ENCODE assay signal across 8 cellular contexts in genomic region chr15:90095521-90095959, GRCh38. TPM values are rescaled to one million over a fixed set of nuclear protein-coding genes. Genes with fewer than 3 reads are reported as not detected.
DNase-seq lines count a peak whose midpoint lies in the region; ATAC-seq and TF ChIP-seq lines count a peak whose summit lies in the region.

No MANE protein-coding gene starts in this region.

- H3K4ac ChIP-seq in IMR-90 (ENCODE audit: low read depth, low read length) = 0 out of 2 replicates have a peak overlapping the region, but pooled peaks have one; percentile 19
- no peak overlapping the region for H3K4ac ChIP-seq in mesenchymal stem cell (ENCODE audit: low read depth in 1 of 2, low read length in 2 of 2)

- H3K36me3 ChIP-seq in IMR-90 (ENCODE audit: control insufficient read depth, insufficient read depth, low read length) = peaks cover 7% of the 10 kb centered on the region; the same call in 1 of the 2 replicates
- H3K36me3 ChIP-seq in lower lobe of right lung = peaks cover 11% of the 10 kb centered on the region
- peaks cover 0 to 13% of the 10 kb centered on the region in 2 experiments for H3K36me3 ChIP-seq in mesenchymal stem cell (ENCODE audit: control insufficient read depth in 1 of 2, insufficient read depth in 2 of 2, low read depth in 1 of 2, low read length in 2 of 2)

- in situ Hi-C loops in IMR-90 (cut with MboI; ENCODE audit: low sequenced_read_pairs) = no loop called here

- H3K27me3 Mint-ChIP-seq in CD4-positive, alpha-beta T cell = no peaks in the 10 kb centered on the region
- H3K27me3 Mint-ChIP-seq in activated T-cell treated with anti-CD3 and anti-CD28 coated beads, Interleukin-2, amount 50 U/mL, for 72 hours (ENCODE audit: low read depth) = no peaks in the 10 kb centered on the region

- no peak overlapping the region for H2AK5ac ChIP-seq in IMR-90 (ENCODE audit: low read depth, low read length)
- H2AK5ac ChIP-seq in mesenchymal stem cell (ENCODE audit: low read length, severe bottlenecking) = no peak overlapping the region

- peak overlapping the region; percentile 68 for H3K4me3 Mint-ChIP-seq in CD4-positive, alpha-beta T cell
- peak overlapping the region; percentile 67 to 79 for H3K4me3 Mint-ChIP-seq in activated T-cell treated with anti-CD3 and anti-CD28 coated beads, Interleukin-2, amount 50 U/mL, for 72 hours

- H2BK12ac ChIP-seq in mesenchymal stem cell (ENCODE audit: low read length in 2 of 2) = no peak overlapping the region

- H3K14ac ChIP-seq in IMR-90 (replicated peaks; ENCODE audit: low read depth, low read length) = no peak overlapping the region
- H3K14ac ChIP-seq in mesenchymal stem cell (ENCODE audit: low read length in 2 of 2) = no peak overlapping the region

- no peaks in the 10 kb centered on the region for H3K9me3 ChIP-seq in CD4-positive, alpha-beta T cell (ENCODE audit: control insufficient read depth, low read length)
- H3K9me3 ChIP-seq in IMR-90 (ENCODE audit: control insufficient read depth, insufficient read depth, low read length) (no peaks in the 10 kb centered on the region), lower lobe of right lung (no peaks in the 10 kb centered on the region), mesenchymal stem cell (ENCODE audit: control insufficient read depth, low read length) (no peaks in the 10 kb centered on the region)

- no peak for DNase-seq in CD4-positive, alpha-beta T cell
- DNase-seq in IMR-90 (no peak), lower lobe of right lung (no peak), mesenchymal stem cell (no peak)
- peak; percentile 43 to 47 for DNase-seq in activated T-cell treated with anti-CD3 and anti-CD28 coated beads, Interleukin-2, amount 50 U/mL, for 72 hours
- no peak for DNase-seq in activated CD4-positive, CD25-positive, alpha-beta regulatory T cell (lab: John Stamatoyannopoulos, UW)

- H3K27ac Mint-ChIP-seq in CD4-positive, alpha-beta T cell = peak overlapping the region; percentile 87
- H3K27ac Mint-ChIP-seq in activated T-cell treated with anti-CD3 and anti-CD28 coated beads, Interleukin-2, amount 50 U/mL, for 72 hours = peak overlapping the region; percentile 88

- H3K4me3 ChIP-seq in IMR-90 (ENCODE audit: insufficient read depth, low read depth, low read length) (no peak overlapping the region), lower lobe of right lung (no peak overlapping the region), mesenchymal stem cell (ENCODE audit: insufficient read depth in 1 of 2, low read depth in 1 of 2, low read length in 2 of 2) (no peak overlapping the region)

- WGBS in IMR-90 (ENCODE audit: extremely low coverage in 2 of 2, insufficient read length in 1 of 2), 2 experiments = 29% methylated on average over 1 of the region's 3 CpGs; no CpG with 5 or more reads in 1 of the 2 experiments
- 43% methylated on average over 2 of the region's 3 CpGs for WGBS in mesenchymal stem cell

- no TSS peak for BruUV-seq in IMR-90 (replicated peaks; lab: Mats Ljungman, UMichigan)

- no peak overlapping the region for H2BK20ac ChIP-seq in IMR-90 (ENCODE audit: low read depth, low read length)

- H3K9me1 ChIP-seq in IMR-90 (ENCODE audit: insufficient read depth, low read length) = peaks cover 15% of the 10 kb centered on the region

- no peaks in the 10 kb centered on the region for H3K27me3 ChIP-seq in CD4-positive, alpha-beta T cell (ENCODE audit: control insufficient read depth, insufficient read depth, low read length)
- no peaks in the 10 kb centered on the region for H3K27me3 ChIP-seq in IMR-90 (ENCODE audit: control insufficient read depth, insufficient read depth, low read length)
- no peaks in the 10 kb centered on the region for H3K27me3 ChIP-seq in lower lobe of right lung (ENCODE audit: low read depth)
- no peaks in the 10 kb centered on the region for H3K27me3 ChIP-seq in mesenchymal stem cell (ENCODE audit: control insufficient read depth in 1 of 2, insufficient read depth in 1 of 2, low read length in 2 of 2)

- H3K36me3 Mint-ChIP-seq in CD4-positive, alpha-beta T cell (ENCODE audit: low read depth) = peaks cover 12% of the 10 kb centered on the region
- H3K36me3 Mint-ChIP-seq in activated T-cell treated with anti-CD3 and anti-CD28 coated beads, Interleukin-2, amount 50 U/mL, for 72 hours (ENCODE audit: insufficient read depth in 2 of 2) = peaks cover 4 to 8% of the 10 kb centered on the region in 2 donors

- CTCF ChIA-PET in CD4-positive, alpha-beta T cell (lab: Charles Lee) = no interaction called here
- CTCF ChIA-PET in IMR-90 (lab: Yijun Ruan, JAX) = no interaction called here

- H2AFZ ChIP-seq in IMR-90 (replicated peaks; ENCODE audit: low read length, poor library complexity) (no peak overlapping the region), mesenchymal stem cell (ENCODE audit: low read depth, low read length) (no peak overlapping the region)

- H3K9ac ChIP-seq in IMR-90 (ENCODE audit: low read depth, low read length) (no peak overlapping the region), mesenchymal stem cell (ENCODE audit: low read length) (no peak overlapping the region)

- H2BK120ac ChIP-seq in IMR-90 (ENCODE audit: low read depth, low read length) (no peak overlapping the region), mesenchymal stem cell (ENCODE audit: low read depth, low read length) (no peak overlapping the region)

- intact Hi-C loops in CD4-positive, alpha-beta T cell (cut with DNase I, micrococcal nuclease) = no loop called here
- intact Hi-C loops in IMR-90 (cut with micrococcal nuclease) = no loop called here
- intact Hi-C loops in lower lobe of right lung (cut with DNase I) = no loop called here

- no peak for TF ChIP-seq RAD21 in IMR-90 (IDR thresholded peaks at IDR 0.05; ENCODE audit: low read length)

- H3K4me2 ChIP-seq in IMR-90 (ENCODE audit: low read depth, low read length) = no peak overlapping the region
- no peak overlapping the region for H3K4me2 ChIP-seq in mesenchymal stem cell (ENCODE audit: low read length, poor library complexity, severe bottlenecking)

- H2BK5ac ChIP-seq in IMR-90 (ENCODE audit: low read depth, low read length, poor library complexity, severe bottlenecking) = no peak overlapping the region
- no peak overlapping the region for H2BK5ac ChIP-seq in mesenchymal stem cell (ENCODE audit: low read depth, low read length, poor library complexity, severe bottlenecking)

- no peak overlapping the region for H3K18ac ChIP-seq in IMR-90 (ENCODE audit: low read depth, low read length)
- no peak overlapping the region for H3K18ac ChIP-seq in mesenchymal stem cell (ENCODE audit: low read depth in 1 of 2, low read length in 2 of 2)

- H4K20me1 ChIP-seq in IMR-90 (ENCODE audit: insufficient read depth, low read length) = peaks cover 23% of the 10 kb centered on the region

- H3K9me3 Mint-ChIP-seq in CD4-positive, alpha-beta T cell = no peaks in the 10 kb centered on the region
- no peaks in the 10 kb centered on the region for H3K9me3 Mint-ChIP-seq in activated T-cell treated with anti-CD3 and anti-CD28 coated beads, Interleukin-2, amount 50 U/mL, for 72 hours

- POLR2A ChIA-PET in CD4-positive, alpha-beta T cell (lab: Charles Lee) = interaction anchor here (1.5 kb wide), 1 partner anchor 9 kb away, joined by 3 read pairs; no protein-coding TSS in a partner anchor
- POLR2A ChIA-PET in IMR-90 (lab: Charles Lee; ENCODE audit: unreplicated experiment) = no interaction called here

- no peak for TF ChIP-seq POLR2A in IMR-90 (IDR thresholded peaks at IDR 0.05; ENCODE audit: low read depth, low read length)

- no peak overlapping the region for H3K56ac ChIP-seq in IMR-90 (ENCODE audit: extremely low read depth, insufficient read depth, low read length)

- H4K8ac ChIP-seq in IMR-90 (ENCODE audit: low read depth in 2 of 2, low read length in 2 of 2) (no peak overlapping the region), mesenchymal stem cell (ENCODE audit: low read length) (no peak overlapping the region)

- H4K91ac ChIP-seq in IMR-90 (ENCODE audit: insufficient read depth, low read depth, low read length) = no peak overlapping the region
- no peak overlapping the region for H4K91ac ChIP-seq in mesenchymal stem cell (ENCODE audit: low read length)

- peaks cover 67% of the 10 kb centered on the region for H3K4me1 Mint-ChIP-seq in CD4-positive, alpha-beta T cell (ENCODE audit: low read depth)
- peaks cover 69% of the 10 kb centered on the region for H3K4me1 Mint-ChIP-seq in activated T-cell treated with anti-CD3 and anti-CD28 coated beads, Interleukin-2, amount 50 U/mL, for 72 hours (ENCODE audit: low read depth)

- dilution Hi-C loops in IMR-90 (cut with HindIII; ENCODE audit: low sequenced_read_pairs, unreplicated experiment) = no loop called here

- no peak overlapping the region for H2AK9ac ChIP-seq in IMR-90 (replicated peaks; ENCODE audit: low read depth, low read length, poor library complexity)

- H3K23ac ChIP-seq in IMR-90 (ENCODE audit: low read depth, low read length) (no peak overlapping the region), mesenchymal stem cell (ENCODE audit: low read length in 2 of 2) (no peak overlapping the region)

- H3K79me1 ChIP-seq in IMR-90 (ENCODE audit: low read depth in 1 of 2, low read length in 2 of 2) (peaks cover 40 to 77% of the 10 kb centered on the region in 2 experiments), mesenchymal stem cell (replicated peaks; ENCODE audit: low read length, poor library complexity, severe bottlenecking) (peaks cover 30% of the 10 kb centered on the region)

- no peak overlapping the region for H4K5ac ChIP-seq in IMR-90 (ENCODE audit: low read depth, low read length)

- no peak for TF ChIP-seq CTCF in CD4-positive, alpha-beta T cell (IDR thresholded peaks at IDR 0.05)
- no peak for TF ChIP-seq CTCF in IMR-90 (conservative IDR thresholded peaks at IDR 0.05; ENCODE audit: low read depth, low read length)
- TF ChIP-seq CTCF in lower lobe of right lung (IDR thresholded peaks at IDR 0.05) = no peak

- H2BK15ac ChIP-seq in IMR-90 (ENCODE audit: low read depth, low read length) = no peak overlapping the region
- H2BK15ac ChIP-seq in mesenchymal stem cell (ENCODE audit: low read depth, poor library complexity, severe bottlenecking) = no peak overlapping the region

- H3K4me1 ChIP-seq in IMR-90 (ENCODE audit: control insufficient read depth, insufficient read depth, low read length) = peaks cover 19% of the 10 kb centered on the region
- H3K4me1 ChIP-seq in lower lobe of right lung = peaks cover 50% of the 10 kb centered on the region
- H3K4me1 ChIP-seq in mesenchymal stem cell (ENCODE audit: control insufficient read depth, insufficient read depth, low read depth, low read length) = peaks cover 38% of the 10 kb centered on the region

- ATAC-seq in CD4-positive, alpha-beta T cell (ENCODE audit: poor library complexity) = no peak
- ATAC-seq in IMR-90 (ENCODE audit: low read depth) = no peak
- ATAC-seq in activated T-cell treated with anti-CD3 and anti-CD28 coated beads, Interleukin-2, amount 50 U/mL, for 72 hours (replicated peaks in 1 of 2) = peak; percentile 29 to 49
- ATAC-seq in lower lobe of right lung = peak; percentile 39 to 55
- no peak for ATAC-seq in GM19467 (IDR thresholded peaks at IDR 0.05; ENCODE audit: unreplicated experiment)
- ATAC-seq in HG03108 (IDR thresholded peaks at IDR 0.05; ENCODE audit: unreplicated experiment) = no peak

- peak overlapping the region; percentile 86 for H3K27ac ChIP-seq in CD4-positive, alpha-beta T cell (ENCODE audit: low read depth, low read length)
- H3K27ac ChIP-seq in IMR-90 (ENCODE audit: insufficient read depth, low read length) = no peak overlapping the region
- peak overlapping the region; percentile 43 for H3K27ac ChIP-seq in lower lobe of right lung
- H3K27ac ChIP-seq in mesenchymal stem cell (ENCODE audit: low read length, poor library complexity, severe bottlenecking) = no peak overlapping the region

RNA-seq across cellular contexts. Expression of gene IDH2, which starts 6.7 kb away (rescaled TPM):
- total RNA-seq in CD4-positive, alpha-beta T cell = 10 to 100 TPM; 38.0 to 38.2 TPM
- 87.2 and 118 TPM in 2 replicates for total RNA-seq in IMR-90 (2012; rRNA removed)
- polyA plus RNA-seq in IMR-90 (2012; rRNA removed) = 84.2 and 84.9 TPM in 2 replicates
- 49.5 and 94.7 TPM in 2 replicates for polyA plus RNA-seq in IMR-90 (2012; cell fraction: cytosol; rRNA removed)
- 37.6 and 62.1 TPM in 2 replicates for polyA plus RNA-seq in IMR-90 (2012; cell fraction: nucleus; rRNA removed; ENCODE audit: low replicate concordance)
- total RNA-seq in activated T-cell treated with anti-CD3 and anti-CD28 coated beads, Interleukin-2, amount 50 U/mL, for 72 hours = 100 to 1,000 TPM; 123 to 170 TPM
- total RNA-seq in lower lobe of right lung = 46.7 TPM
- 33.5 TPM for polyA plus RNA-seq in mesenchymal stem cell (2013, experiment 1 of 2)
- polyA plus RNA-seq in mesenchymal stem cell (2013, experiment 2 of 2) = 33.2 TPM

Comparison
In these comparisons a context has a peak if more than half of its experiments do, and no peak if none do; other contexts are left out.
1. ATAC-seq: peak in activated T-cell treated with anti-CD3 and anti-CD28 coated beads, Interleukin-2, amount 50 U/mL, for 72 hours (2 of 2) and lower lobe of right lung (2 of 2); none in CD4-positive, alpha-beta T cell (single experiment), IMR-90 (single experiment), GM19467 (single experiment) and HG03108 (single experiment).
2. DNase-seq: peak in activated T-cell treated with anti-CD3 and anti-CD28 coated beads, Interleukin-2, amount 50 U/mL, for 72 hours (2 of 2); none in CD4-positive, alpha-beta T cell (0 of 10), IMR-90 (single experiment), lower lobe of right lung (single experiment), activated CD4-positive, CD25-positive, alpha-beta regulatory T cell (0 of 4) and mesenchymal stem cell (single experiment).
3. H3K27ac ChIP-seq: peak in CD4-positive, alpha-beta T cell (single experiment) and lower lobe of right lung (single experiment); none in IMR-90 (single experiment) and mesenchymal stem cell (single experiment).